23 cellular contexts compared by ENCODE assay signal in genomic region chr21:42036313-42036712, GRCh38. TPM values are rescaled to one million over a fixed set of nuclear protein-coding genes. Genes with fewer than 3 reads are reported as not detected.
DNase-seq lines count a peak whose midpoint lies in the region; ATAC-seq, FAIRE-seq and TF ChIP-seq lines count a peak whose summit lies in the region.
"Had no signal": no experiment of that assay in that cellular context is flagged by ENCODE, and none has a peak within 500 bp of the region (broad histone marks: within the 10 kb centered on the region; RNA-seq: fewer than 3 reads in every experiment).

No MANE protein-coding gene starts in this region.

- H3K9ac ChIP-seq in HepG2 (ENCODE audit: insufficient read depth, low read depth, low read length) (no peak overlapping the region), K562 (ENCODE audit: insufficient read depth in 1 of 2, low read depth in 2 of 2, low read length in 2 of 2) (no peak overlapping the region), trophoblast cell (ENCODE audit: low read length) (no peak overlapping the region)
- H3K9ac ChIP-seq: BLaER1 treated with 17β-estradiol and CSF1 and Interleukin-3, amounts not matched to agents 10 nM and 100 nM had no signal

- no peaks in the 10 kb centered on the region for H3K79me1 ChIP-seq in trophoblast cell (ENCODE audit: low read length)

- H3K18ac ChIP-seq in trophoblast cell (ENCODE audit: low read length), result no peak overlapping the region

- CTCF ChIA-PET in HepG2 (lab: Yijun Ruan, JAX; ENCODE audit: low intra/inter-chr PET ratio, low total read pairs) (no interaction called here), K562 (lab: Yijun Ruan, JAX; ENCODE audit: low intra/inter-chr PET ratio) (no interaction called here)

- 2% methylated on average over 2 of the region's 2 CpGs for WGBS in HepG2 (ENCODE audit: low lambda C conversion rate)
- 75% methylated on average over 2 of the region's 2 CpGs for WGBS in right lobe of liver (ENCODE audit: insufficient coverage, low coverage, low lambda C conversion rate, missing lambda C conversion rate)
- 2% methylated on average over 2 of the region's 2 CpGs for WGBS in K562 (ENCODE audit: insufficient coverage, low coverage, missing lambda C conversion rate)
- no CpG with 5 or more reads among the region's 2 CpGs for WGBS in trophoblast cell (ENCODE audit: extremely low coverage, insufficient coverage, insufficient read length)

- H3K4ac ChIP-seq in trophoblast cell (ENCODE audit: low read depth, low read length), result no peak overlapping the region

- peaks cover 38% of the 10 kb centered on the region for H3K4me1 ChIP-seq in HepG2 (ENCODE audit: insufficient read depth, low read length)
- H3K4me1 ChIP-seq in right lobe of liver, result peaks cover 0 to 32% (median 12%) of the 10 kb centered on the region in 4 donors
- H3K4me1 ChIP-seq in K562 (replicated peaks in 1 of 2; ENCODE audit: control insufficient read depth in 2 of 2, insufficient read depth in 2 of 2, low read length in 2 of 2), result peaks cover 3 to 8% of the 10 kb centered on the region in 2 experiments; a peak in 2 of 5 replicates
- H3K4me1 ChIP-seq in trophoblast cell (ENCODE audit: control insufficient read depth in 1 of 2, insufficient read depth in 2 of 2, low read length in 2 of 2), result peaks cover 0 to 8% of the 10 kb centered on the region in 2 experiments

- DNase-seq in HepG2 (ENCODE audit: low spot score) (no peak), right lobe of liver (no peak), M059J (ENCODE audit: low read depth) (peak; percentile 25), K562 (ENCODE audit: extremely low read depth in 1 of 4, low spot score in 3 of 4) (no peak), trophoblast cell (no peak), HK-2 (ENCODE audit: unreplicated experiment) (no peak)
- DNase-seq: AML-193; Caco-2; Calu3; CD4-positive, alpha-beta T cell; CD8-positive, alpha-beta T cell; DMS79 treated with DMSO at 0.1 percent for 48 hours; GF-D8 had no signal

- H3K4me3 ChIP-seq in HepG2 (replicated peaks in 1 of 3; ENCODE audit: insufficient read depth in 1 of 3, low read depth in 2 of 3, low read length in 3 of 3) (no peak overlapping the region), right lobe of liver (no peak overlapping the region), K562 (no peak overlapping the region), trophoblast cell (ENCODE audit: low read depth, low read length) (no peak overlapping the region)
- H3K4me3 ChIP-seq: A549; BLaER1 treated with 17β-estradiol and CSF1 and Interleukin-3, amounts not matched to agents 10 nM and 100 nM had no signal

- H2BK5ac ChIP-seq in trophoblast cell (ENCODE audit: low read depth, low read length, poor library complexity), result no peak overlapping the region

- no TSS peak for BruUV-seq in HepG2 (replicated peaks; lab: Mats Ljungman, UMichigan)
- BruUV-seq in K562 (replicated peaks; lab: Mats Ljungman, UMichigan), result no TSS peak

- H2AFZ ChIP-seq in HepG2 (ENCODE audit: low read length), result no peak overlapping the region
- no peak overlapping the region for H2AFZ ChIP-seq in K562 (ENCODE audit: low read depth, low read length)
- no peak overlapping the region for H2AFZ ChIP-seq in trophoblast cell (ENCODE audit: insufficient read depth, low read length, poor library complexity)

- in situ Hi-C loops in HepG2 (cut with HindIII; ENCODE audit: extremely low pct_ligation_motif_present, low pct_unique_long_range_greater_than_20kb), result no loop called here
- in situ Hi-C loops in K562 (cut with MboI), result no loop called here

- H4K12ac ChIP-seq in trophoblast cell (ENCODE audit: low read depth, low read length), result no peak overlapping the region

- H3K14ac ChIP-seq in trophoblast cell (ENCODE audit: low read length), result no peak overlapping the region

- TF ChIP-seq CTCF in HepG2 (CRISPR knock-in tag; IDR thresholded peaks at IDR 0.05), result no peak
- TF ChIP-seq CTCF in right lobe of liver (IDR thresholded peaks at IDR 0.05), result no peak
- TF ChIP-seq CTCF in K562 (IDR thresholded peaks at IDR 0.05 in 2 of 3, conservative IDR thresholded peaks at IDR 0.05 in 1 of 3; ENCODE audit: insufficient read depth in 2 of 3, low read depth in 1 of 3, low read length in 3 of 3), result no peak

- POLR2A ChIA-PET in HepG2 (lab: Yijun Ruan, JAX), result no interaction called here
- POLR2A ChIA-PET in K562 (lab: Yijun Ruan, JAX), result no interaction called here

- H2BK12ac ChIP-seq in trophoblast cell (ENCODE audit: low read length), result no peak overlapping the region

- TF ChIP-seq RAD21 in HepG2 (CRISPR knock-in tag; IDR thresholded peaks at IDR 0.05) (no peak), K562 (CRISPR knock-in tag; conservative IDR thresholded peaks at IDR 0.05 in 1 of 2, IDR thresholded peaks at IDR 0.05 in 1 of 2) (no peak)

- no peak for TF ChIP-seq POLR2A in HepG2 (IDR thresholded peaks at IDR 0.05; ENCODE audit: insufficient read depth in 1 of 2, low read depth in 2 of 2, low read length in 2 of 2)
- TF ChIP-seq POLR2A in right lobe of liver (IDR thresholded peaks at IDR 0.05), result no peak
- no peak for TF ChIP-seq POLR2A in K562 (conservative IDR thresholded peaks at IDR 0.05)

- H4K91ac ChIP-seq in trophoblast cell (ENCODE audit: low read depth, low read length), result no peak overlapping the region

- H3K23ac ChIP-seq in trophoblast cell (ENCODE audit: low read length), result no peak overlapping the region

- no peak overlapping the region for H4K8ac ChIP-seq in trophoblast cell (ENCODE audit: low read depth, low read length)

- intact Hi-C loops in HepG2 (cut with micrococcal nuclease; ENCODE audit: unreplicated experiment) (no loop called here), right lobe of liver (cut with DNase I) (no loop called here), K562 (cut with micrococcal nuclease) (no loop called here)

- H3K4me2 ChIP-seq in HepG2 (ENCODE audit: low read depth, low read length), result no peak overlapping the region
- no peak overlapping the region for H3K4me2 ChIP-seq in K562 (ENCODE audit: insufficient read depth, low read length)
- H3K4me2 ChIP-seq in trophoblast cell (ENCODE audit: low read length), result no peak overlapping the region
- H3K4me2 ChIP-seq: A549; BLaER1 treated with 17β-estradiol and CSF1 and Interleukin-3, amounts not matched to agents 10 nM and 100 nM had no signal

- H3K79me2 ChIP-seq in HepG2 (ENCODE audit: insufficient read depth, low read length) (no peaks in the 10 kb centered on the region), K562 (ENCODE audit: control insufficient read depth, insufficient read depth, low read length) (no peaks in the 10 kb centered on the region), trophoblast cell (ENCODE audit: control insufficient read depth, insufficient read depth, low read length, poor library complexity) (no peaks in the 10 kb centered on the region)

- H3K36me3 ChIP-seq in HepG2 (replicated peaks in 1 of 2; ENCODE audit: control insufficient read depth in 1 of 2, insufficient read depth in 2 of 2, low read length in 2 of 2) (no peaks in the 10 kb centered on the region), right lobe of liver (no peaks in the 10 kb centered on the region), K562 (ENCODE audit: control insufficient read depth, insufficient read depth, low read length) (no peaks in the 10 kb centered on the region), trophoblast cell (ENCODE audit: control insufficient read depth in 1 of 2, insufficient read depth in 2 of 2, low read length in 2 of 2) (no peaks in the 10 kb centered on the region)
- H3K36me3 ChIP-seq: BLaER1 treated with 17β-estradiol and CSF1 and Interleukin-3, amounts not matched to agents 10 nM and 100 nM had no signal

- FAIRE-seq in HepG2 (lab: Jason Lieb, UNC) (no peak), K562 (lab: Jason Lieb, UNC) (peak; percentile 35)
- FAIRE-seq: A549, D721Med, G401.6, GM12891, GM19239 had no signal

- no peaks in the 10 kb centered on the region for H3K9me1 ChIP-seq in K562 (ENCODE audit: control insufficient read depth, insufficient read depth, low read length)

- no peak overlapping the region for H2AK5ac ChIP-seq in trophoblast cell (ENCODE audit: low read length)

- H4K20me1 ChIP-seq in HepG2 (ENCODE audit: insufficient read depth, low read length) (no peaks in the 10 kb centered on the region), K562 (replicated peaks; ENCODE audit: control insufficient read depth, insufficient read depth, low read length) (0 out of 2 replicates have a peak, but pooled peaks cover 5% of the 10 kb centered on the region)
- H4K20me1 ChIP-seq: BLaER1 treated with 17β-estradiol and CSF1 and Interleukin-3, amounts not matched to agents 10 nM and 100 nM had no signal

- H3K27ac ChIP-seq in HepG2 (ENCODE audit: extremely low read length, insufficient read depth, low read length) (no peak overlapping the region), right lobe of liver (no peak overlapping the region), K562 (ENCODE audit: extremely low read depth, low read depth, low read length) (no peak overlapping the region), trophoblast cell (ENCODE audit: low read depth, low read length) (no peak overlapping the region)
- H3K27ac ChIP-seq: 22Rv1; A549; BLaER1 treated with 17β-estradiol and CSF1 and Interleukin-3, amounts not matched to agents 10 nM and 100 nM; C4-2B had no signal

- peaks cover 0 to 19% of the 10 kb centered on the region in 2 experiments; a peak in 3 of 5 replicates for H3K27me3 ChIP-seq in HepG2 (ENCODE audit: control insufficient read depth in 1 of 2, insufficient read depth in 2 of 2, low read length in 2 of 2)
- H3K27me3 ChIP-seq in right lobe of liver, result no peaks in the 10 kb centered on the region
- H3K27me3 ChIP-seq in K562 (ENCODE audit: control insufficient read depth in 2 of 2, insufficient read depth in 2 of 2, low read length in 2 of 2), result peaks cover 39 to 67% of the 10 kb centered on the region in 2 experiments
- H3K27me3 ChIP-seq in trophoblast cell (ENCODE audit: insufficient read depth, low read length), result no peaks in the 10 kb centered on the region
- H3K27me3 ChIP-seq: BLaER1 treated with 17β-estradiol and CSF1 and Interleukin-3, amounts not matched to agents 10 nM and 100 nM had no signal

- TF ChIP-seq EP300 in HepG2 (IDR thresholded peaks at IDR 0.05; ENCODE audit: low read depth in 2 of 2, low read length in 2 of 2) (no peak), HepG2 (CRISPR knock-in tag; IDR thresholded peaks at IDR 0.05; ENCODE audit: borderline replicate concordance) (no peak), K562 (IDR thresholded peaks at IDR 0.05; ENCODE audit: low read length) (no peak)

- no peaks in the 10 kb centered on the region for H3K9me3 ChIP-seq in HepG2 (ENCODE audit: low read length)
- no peaks in the 10 kb centered on the region for H3K9me3 ChIP-seq in right lobe of liver
- 0 out of 2 replicates have a peak, but pooled peaks cover 5% of the 10 kb centered on the region for H3K9me3 ChIP-seq in K562 (replicated peaks; ENCODE audit: control insufficient read depth, insufficient read depth, low read depth, low read length)
- peaks cover 3% of the 10 kb centered on the region for H3K9me3 ChIP-seq in trophoblast cell (ENCODE audit: insufficient read depth, low read depth, low read length)
- H3K9me3 ChIP-seq: A549, Caco-2 had no signal

- ATAC-seq in HepG2 (no peak), right lobe of liver (no peak), K562 (no peak), HG03439 (IDR thresholded peaks at IDR 0.05; ENCODE audit: unreplicated experiment) (no peak)
- ATAC-seq: A549; CD8-positive, alpha-beta T cell had no signal

- H2BK120ac ChIP-seq in trophoblast cell (ENCODE audit: insufficient read depth, low read length, poor library complexity), result no peak overlapping the region

RNA-seq across cellular contexts. Expression of gene ZBTB21, which starts 26.2 kb away (rescaled TPM):
- total RNA-seq in HepG2 (2016; rRNA removed; fragmentation: Illumina TruSeq; extraction: Trizol), result 6.1 and 7.7 TPM in 2 replicates
- total RNA-seq in HepG2 (2016; cell fraction: cytosol; rRNA removed; fragmentation: Illumina TruSeq; extraction: Trizol; ENCODE audit: low read depth), result 0.97 and 1.3 TPM in 2 replicates
- total RNA-seq in HepG2 (2016; cell fraction: insoluble cytoplasmic fraction; rRNA removed; fragmentation: Illumina TruSeq; extraction: Trizol), result 5.5 and 8.3 TPM in 2 replicates
- 3.0 and 3.4 TPM in 2 replicates for total RNA-seq in HepG2 (2016; cell fraction: membrane; rRNA removed; fragmentation: Illumina TruSeq; extraction: Trizol)
- total RNA-seq in HepG2 (2016; cell fraction: nucleus; rRNA removed; fragmentation: Illumina TruSeq; extraction: Trizol), result 8.5 and 10.3 TPM in 2 replicates
- 2.5 and 4.5 TPM in 2 replicates for polyA plus RNA-seq in HepG2 (2011; rRNA removed)
- 1.6 and 2.3 TPM in 2 replicates for polyA plus RNA-seq in HepG2 (2011; cell fraction: cytosol; rRNA removed)
- polyA plus RNA-seq in HepG2 (2011; cell fraction: nucleus; rRNA removed), result 4.3 and 8.3 TPM in 2 replicates
- 3.7 and 5.1 TPM in 2 replicates for polyA plus RNA-seq in HepG2 (2012)
- 0.25 TPM in 2 replicates for polyA plus RNA-seq in HepG2 (2016; cell fraction: cytosol; fragmentation: Illumina TruSeq; extraction: Trizol; ENCODE audit: low read depth)
- 5.7 and 5.8 TPM in 2 replicates for polyA plus RNA-seq in HepG2 (2016; cell fraction: insoluble cytoplasmic fraction; fragmentation: Illumina TruSeq; extraction: Trizol; ENCODE audit: low read depth)
- polyA plus RNA-seq in HepG2 (2016; cell fraction: membrane; fragmentation: Illumina TruSeq; extraction: Trizol; ENCODE audit: low read depth), result 0.60 and 0.90 TPM in 2 replicates
- 8.0 and 9.0 TPM in 2 replicates for polyA plus RNA-seq in HepG2 (2016; cell fraction: nucleus; fragmentation: Illumina TruSeq; extraction: Trizol; ENCODE audit: insufficient read depth, low read depth)
- polyA minus RNA-seq in HepG2 (2011; rRNA and poly(A)+ RNA removed; ENCODE audit: low replicate concordance), result 6.1 and 21.7 TPM in 2 replicates
- polyA minus RNA-seq in HepG2 (2011; cell fraction: cytosol; rRNA and poly(A)+ RNA removed), result 4.0 and 6.0 TPM in 2 replicates
- 14.5 and 16.0 TPM in 2 replicates for polyA minus RNA-seq in HepG2 (2011; cell fraction: nucleus; rRNA and poly(A)+ RNA removed)
- 10 to 100 TPM in 4 of 6 experiments, 1 to 10 TPM in 2; 3.0 to 28.5 (median 11.2) TPM for total RNA-seq in right lobe of liver
- total RNA-seq in M059J (2014; rRNA removed; shearing (Covaris generic)), result 12.0 and 18.4 TPM in 2 replicates
- 6.9 and 28.9 TPM in 2 replicates for total RNA-seq in K562 (2011; cell fraction: chromatin; rRNA removed; ENCODE audit: low replicate concordance)
- total RNA-seq in K562 (2011; cell fraction: nucleolus; rRNA removed), result 8.2 and 9.7 TPM in 2 replicates
- total RNA-seq in K562 (2011; cell fraction: nucleoplasm; rRNA removed), result 12.2 and 13.4 TPM in 2 replicates
- total RNA-seq in K562 (2014; rRNA removed), result 7.4 and 8.6 TPM in 2 replicates
- total RNA-seq in K562 (2014; rRNA removed; fragmentation: Illumina TruSeq; extraction: Trizol), result 10.7 and 10.8 TPM in 2 replicates
- 10.4 and 10.7 TPM in 2 replicates for total RNA-seq in K562 (2015; rRNA removed; fragmentation: Illumina TruSeq; extraction: Trizol)
- total RNA-seq in K562 (2021), result 15.2 and 16.2 TPM in 2 replicates
- polyA plus RNA-seq in K562 (2011; rRNA removed), result 8.7 and 10.7 TPM in 2 replicates
- polyA plus RNA-seq in K562 (2011; cell fraction: cytosol; rRNA removed), result 4.6 and 5.2 TPM in 2 replicates
- polyA plus RNA-seq in K562 (2011; cell fraction: nucleus; rRNA removed), result 19.4 and 20.3 TPM in 2 replicates
- 5.3 and 6.4 TPM in 2 replicates for polyA plus RNA-seq in K562 (2012)
- polyA plus RNA-seq in K562 (2014; fragmentation: Illumina TruSeq; extraction: Trizol), result 8.4 and 11.4 TPM in 2 replicates
- polyA plus RNA-seq in K562 (2014; fragmentation: Nextera tagmentation; extraction: Ambion mirVana), result 1 to 10 TPM; 2.2 to 2.6 TPM
- 3.8 and 5.6 TPM in 2 replicates for polyA plus RNA-seq in K562 (2014; rRNA removed)
- 11.7 and 16.7 TPM in 2 replicates for polyA minus RNA-seq in K562 (2011; rRNA and poly(A)+ RNA removed)
- polyA minus RNA-seq in K562 (2011; cell fraction: cytosol; rRNA and poly(A)+ RNA removed), result 8.9 and 15.2 TPM in 2 replicates
- 9.0 and 19.4 TPM in 2 replicates for polyA minus RNA-seq in K562 (2011; cell fraction: nucleus; rRNA and poly(A)+ RNA removed)
- polyA plus RNA-seq in trophoblast cell (2013), result 7.5 TPM in 2 replicates

RNA-seq across cellular contexts. Expression of gene UMODL1, which starts 34.8 kb away (rescaled TPM):
- total RNA-seq in HepG2 (2016; rRNA removed; fragmentation: Illumina TruSeq; extraction: Trizol), result not detected in 2 replicates
- total RNA-seq in HepG2 (2016; cell fraction: cytosol; rRNA removed; fragmentation: Illumina TruSeq; extraction: Trizol; ENCODE audit: low read depth), result not detected in 2 replicates
- not detected in 2 replicates for total RNA-seq in HepG2 (2016; cell fraction: insoluble cytoplasmic fraction; rRNA removed; fragmentation: Illumina TruSeq; extraction: Trizol)
- total RNA-seq in HepG2 (2016; cell fraction: membrane; rRNA removed; fragmentation: Illumina TruSeq; extraction: Trizol), result not detected in 2 replicates
- total RNA-seq in HepG2 (2016; cell fraction: nucleus; rRNA removed; fragmentation: Illumina TruSeq; extraction: Trizol), result not detected in 2 replicates
- polyA plus RNA-seq in HepG2 (2011; rRNA removed), result not detected in 2 replicates
- polyA plus RNA-seq in HepG2 (2011; cell fraction: cytosol; rRNA removed), result not detected in 2 replicates
- polyA plus RNA-seq in HepG2 (2011; cell fraction: nucleus; rRNA removed), result not detected in 2 replicates
- polyA plus RNA-seq in HepG2 (2012), result not detected in 2 replicates
- polyA plus RNA-seq in HepG2 (2016; cell fraction: cytosol; fragmentation: Illumina TruSeq; extraction: Trizol; ENCODE audit: low read depth), result not detected in 2 replicates
- not detected in 2 replicates for polyA plus RNA-seq in HepG2 (2016; cell fraction: insoluble cytoplasmic fraction; fragmentation: Illumina TruSeq; extraction: Trizol; ENCODE audit: low read depth)
- not detected in 2 replicates for polyA plus RNA-seq in HepG2 (2016; cell fraction: membrane; fragmentation: Illumina TruSeq; extraction: Trizol; ENCODE audit: low read depth)
- polyA plus RNA-seq in HepG2 (2016; cell fraction: nucleus; fragmentation: Illumina TruSeq; extraction: Trizol; ENCODE audit: insufficient read depth, low read depth), result not detected in 2 replicates
- polyA minus RNA-seq in HepG2 (2011; rRNA and poly(A)+ RNA removed; ENCODE audit: low replicate concordance), result not detected in 2 replicates
- not detected in 2 replicates for polyA minus RNA-seq in HepG2 (2011; cell fraction: cytosol; rRNA and poly(A)+ RNA removed)
- polyA minus RNA-seq in HepG2 (2011; cell fraction: nucleus; rRNA and poly(A)+ RNA removed), result not detected in 2 replicates
- total RNA-seq in right lobe of liver, result 1 to 10 TPM in 2 of 6 experiments, under 1 TPM in 2, not detected in 2; 0.06 to 1.2 (median 0.75) TPM
- not detected in 2 replicates for total RNA-seq in M059J (2014; rRNA removed; shearing (Covaris generic))
- total RNA-seq in K562 (2011; cell fraction: chromatin; rRNA removed; ENCODE audit: low replicate concordance), result not detected in 2 replicates
- not detected in 2 replicates for total RNA-seq in K562 (2011; cell fraction: nucleolus; rRNA removed)
- not detected in 2 replicates for total RNA-seq in K562 (2011; cell fraction: nucleoplasm; rRNA removed)
- total RNA-seq in K562 (2014; rRNA removed), result not detected in 2 replicates
- total RNA-seq in K562 (2014; rRNA removed; fragmentation: Illumina TruSeq; extraction: Trizol), result not detected in 2 replicates
- total RNA-seq in K562 (2015; rRNA removed; fragmentation: Illumina TruSeq; extraction: Trizol), result not detected in 2 replicates
- not detected in 2 replicates for total RNA-seq in K562 (2021)
- polyA plus RNA-seq in K562 (2011; rRNA removed), result not detected in 2 replicates
- polyA plus RNA-seq in K562 (2011; cell fraction: cytosol; rRNA removed), result not detected in 2 replicates
- not detected in 2 replicates for polyA plus RNA-seq in K562 (2011; cell fraction: nucleus; rRNA removed)
- not detected in 2 replicates for polyA plus RNA-seq in K562 (2012)
- polyA plus RNA-seq in K562 (2014; fragmentation: Illumina TruSeq; extraction: Trizol), result not detected in 2 replicates
- polyA plus RNA-seq in K562 (2014; fragmentation: Nextera tagmentation; extraction: Ambion mirVana), result not detected
- polyA plus RNA-seq in K562 (2014; rRNA removed), result not detected in 2 replicates
- polyA minus RNA-seq in K562 (2011; rRNA and poly(A)+ RNA removed), result not detected in 2 replicates
- not detected in 2 replicates for polyA minus RNA-seq in K562 (2011; cell fraction: cytosol; rRNA and poly(A)+ RNA removed)
- not detected in 2 replicates for polyA minus RNA-seq in K562 (2011; cell fraction: nucleus; rRNA and poly(A)+ RNA removed)
- not detected in 2 replicates for polyA plus RNA-seq in trophoblast cell (2013)
- total RNA-seq: A172, Calu3 had no signal
- polyA plus RNA-seq: A549 had no signal
